In the genomic region with DNA sequence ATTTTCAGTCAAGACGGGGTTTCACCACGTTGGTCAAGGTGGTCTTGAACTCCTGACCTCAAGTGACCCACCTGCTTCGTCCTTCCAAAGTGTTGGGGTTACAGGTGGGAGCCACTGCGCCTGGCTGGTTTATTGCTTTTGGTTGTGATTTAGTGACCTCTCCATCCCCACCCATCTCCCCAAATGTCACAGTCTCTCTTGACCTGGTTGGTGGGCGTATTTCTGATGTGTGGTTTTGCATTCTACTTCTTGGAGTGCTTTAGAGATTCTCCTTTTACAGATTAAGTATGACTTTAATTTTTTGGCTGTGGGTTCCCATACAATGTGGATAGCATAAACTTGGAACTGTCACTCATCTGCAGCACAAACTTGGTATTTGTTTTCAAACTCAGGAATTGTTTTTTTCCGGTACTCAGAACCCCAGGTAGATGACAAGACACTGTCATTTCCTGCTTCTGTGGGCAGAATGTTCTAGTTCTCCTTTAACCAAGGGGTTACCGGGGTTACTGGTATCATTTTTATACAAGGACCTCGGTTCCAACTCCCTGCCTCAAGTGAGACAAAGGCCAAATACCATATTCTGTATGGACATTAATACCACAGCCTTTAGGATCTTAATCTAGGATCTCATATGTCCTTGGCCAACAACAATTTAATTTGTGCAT, we compare ENCODE assay signal across 25 cellular contexts. TPM values are rescaled to one million over a fixed set of nuclear protein-coding genes. Genes with fewer than 3 reads are reported as not detected.
A peak's percentile ranks its signal among the peaks of the same experiment; 100 is the strongest.
DNase-seq lines count a peak whose midpoint lies in the region; ATAC-seq and TF ChIP-seq lines count a peak whose summit lies in the region.
"Had no signal": no experiment of that assay in that cellular context is flagged by ENCODE, and none has a peak within 500 bp of the region (broad histone marks: within the 10 kb centered on the region; RNA-seq: fewer than 3 reads in every experiment).

No MANE protein-coding gene starts in this region.

- peaks cover 6 to 50% (median 15%) of the 10 kb centered on the region in 4 donors for H3K4me1 Mint-ChIP-seq in CD4-positive, CD25-positive, alpha-beta regulatory T cell
- no peaks in the 10 kb centered on the region for H3K4me1 Mint-ChIP-seq in endothelial cell (ENCODE audit: unreplicated experiment)

- H3K27ac ChIP-seq in CD4-positive, CD25-positive, alpha-beta regulatory T cell (ENCODE audit: insufficient read depth, low read length, poor library complexity, severe bottlenecking) = peak overlapping the region; percentile 1
- H3K27ac ChIP-seq: A549, HL-60, SK-N-MC had no signal

- no peaks in the 10 kb centered on the region for H3K9me3 ChIP-seq in CD4-positive, CD25-positive, alpha-beta regulatory T cell (ENCODE audit: control insufficient read depth in 2 of 2, low read length in 2 of 2)
- H3K9me3 ChIP-seq: A549 had no signal

- H3K27me3 Mint-ChIP-seq in CD4-positive, CD25-positive, alpha-beta regulatory T cell = peaks cover 9% of the 10 kb centered on the region
- H3K27me3 Mint-ChIP-seq in endothelial cell (ENCODE audit: unreplicated experiment) = no peaks in the 10 kb centered on the region

- H3K4me3 Mint-ChIP-seq in CD4-positive, CD25-positive, alpha-beta regulatory T cell = peak overlapping the region; percentile 10 to 80 (median 67)
- H3K4me3 Mint-ChIP-seq in endothelial cell (ENCODE audit: unreplicated experiment) = no peak overlapping the region

- H3K4me3 ChIP-seq in CD4-positive, CD25-positive, alpha-beta regulatory T cell (ENCODE audit: low read depth, low read length) = peak overlapping the region; percentile 13
- H3K4me3 ChIP-seq: A549, SK-N-MC had no signal

- H3K27ac Mint-ChIP-seq in CD4-positive, CD25-positive, alpha-beta regulatory T cell = peak overlapping the region; percentile 45 to 92 (median 70)
- no peak overlapping the region for H3K27ac Mint-ChIP-seq in endothelial cell (ENCODE audit: unreplicated experiment)
- H3K27ac Mint-ChIP-seq: IgD-negative memory B cell had no signal

- no peaks in the 10 kb centered on the region for H3K4me1 ChIP-seq in CD4-positive, CD25-positive, alpha-beta regulatory T cell (ENCODE audit: control insufficient read depth, insufficient read depth, low read length, poor library complexity, severe bottlenecking)
- H3K4me1 ChIP-seq: A549 had no signal

- TF ChIP-seq CTCF in endothelial cell (IDR thresholded peaks at IDR 0.05; ENCODE audit: unreplicated experiment) = no peak

- H3K27me3 ChIP-seq in CD4-positive, CD25-positive, alpha-beta regulatory T cell (ENCODE audit: control insufficient read depth, insufficient read depth, low read length) = no peaks in the 10 kb centered on the region

- no peak for ATAC-seq in CD4-positive, CD25-positive, alpha-beta regulatory T cell (ENCODE audit: low read depth in 2 of 2)
- ATAC-seq in GM18502 (IDR thresholded peaks at IDR 0.05; ENCODE audit: poor library complexity, unreplicated experiment) = peak; percentile 68
- peak; percentile 67 for ATAC-seq in HG03159 (IDR thresholded peaks at IDR 0.05; ENCODE audit: unreplicated experiment)
- ATAC-seq: A549 had no signal

- no peaks in the 10 kb centered on the region for H3K36me3 ChIP-seq in CD4-positive, CD25-positive, alpha-beta regulatory T cell (ENCODE audit: control insufficient read depth, insufficient read depth, low read length)

- H3K9me3 Mint-ChIP-seq in CD4-positive, CD25-positive, alpha-beta regulatory T cell = peaks cover 0 to 5% (median 2%) of the 10 kb centered on the region in 7 donors
- no peaks in the 10 kb centered on the region for H3K9me3 Mint-ChIP-seq in endothelial cell (ENCODE audit: unreplicated experiment)
- H3K9me3 Mint-ChIP-seq: IgD-negative memory B cell had no signal

- peaks cover 11% of the 10 kb centered on the region for H3K36me3 Mint-ChIP-seq in CD4-positive, CD25-positive, alpha-beta regulatory T cell
- H3K36me3 Mint-ChIP-seq in endothelial cell (ENCODE audit: low read depth, unreplicated experiment) = peaks cover 20% of the 10 kb centered on the region
- H3K36me3 Mint-ChIP-seq: IgD-negative memory B cell had no signal

- peak in 2 of 3 donors; percentile 40 to 52 for DNase-seq in CD4-positive, CD25-positive, alpha-beta regulatory T cell
- DNase-seq in central memory CD4-positive, alpha-beta T cell = peak; percentile 40
- DNase-seq in endothelial cell (ENCODE audit: low spot score) (no peak), NOMO-1 treated with dmso at 0.1 percent for 144 hours (lab: John Stamatoyannopoulos, UW; ENCODE audit: unreplicated experiment) (no peak), 8988T (no peak), hepatic stellate cell (ENCODE audit: low spot score) (no peak)
- DNase-seq: DMS79 treated with DMSO at 0.1 percent for 48 hours; Karpas-422; NCI-H1417 treated with DMSO at 0.1 percent for 48 hours; NCI-H2029 treated with DMSO at 0.1 percent for 48 hours; NCI-H2171 treated with DMSO at 0.1 percent for 48 hours; NCI-H446 treated with DMSO at 0.1 percent for 48 hours; NCI-H69; NK-92 treated with Interleukin-12 subunit alpha and Interleukin-12 subunit beta, amount 100 ng/mL, for 24 hours; OCI-M1; Right ventricle myocardium superior had no signal

RNA-seq across cellular contexts. Expression of a gene that starts 50.5 kb away (rescaled TPM):
- total RNA-seq in CD4-positive, CD25-positive, alpha-beta regulatory T cell = 0.37 TPM
- 1 to 10 TPM in 2 of 4 donors, under 1 TPM in 2; 0.24 to 1.8 (median 1.1) TPM for polyA plus RNA-seq in CD4-positive, CD25-positive, alpha-beta regulatory T cell
- 35.7 TPM for total RNA-seq in endothelial cell (ENCODE audit: unreplicated experiment)
- total RNA-seq: H4, MCF 10A had no signal
- polyA plus RNA-seq: A549, BJ, IgD-negative memory B cell had no signal

Comparison
In these comparisons a context has a peak if more than half of its experiments do, and no peak if none do; other contexts are left out.
1. ATAC-seq: peak in GM18502 (single experiment) and HG03159 (single experiment); none in CD4-positive, CD25-positive, alpha-beta regulatory T cell (0 of 2).
2. DNase-seq: peak in CD4-positive, CD25-positive, alpha-beta regulatory T cell (2 of 3) and central memory CD4-positive, alpha-beta T cell (single experiment); none in endothelial cell (single experiment), NOMO-1 treated with dmso at 0.1 percent for 144 hours (single experiment), 8988T (single experiment) and hepatic stellate cell (single experiment).
3. RNA of a gene that starts 50.5 kb away (total RNA-seq): 35.7 TPM in endothelial cell (single experiment); 0.37 TPM in CD4-positive, CD25-positive, alpha-beta regulatory T cell (single experiment); every median in the first group is over 10 times any median in the second.